1 cellular context compared by ENCODE assay signal in the genomic region with DNA sequence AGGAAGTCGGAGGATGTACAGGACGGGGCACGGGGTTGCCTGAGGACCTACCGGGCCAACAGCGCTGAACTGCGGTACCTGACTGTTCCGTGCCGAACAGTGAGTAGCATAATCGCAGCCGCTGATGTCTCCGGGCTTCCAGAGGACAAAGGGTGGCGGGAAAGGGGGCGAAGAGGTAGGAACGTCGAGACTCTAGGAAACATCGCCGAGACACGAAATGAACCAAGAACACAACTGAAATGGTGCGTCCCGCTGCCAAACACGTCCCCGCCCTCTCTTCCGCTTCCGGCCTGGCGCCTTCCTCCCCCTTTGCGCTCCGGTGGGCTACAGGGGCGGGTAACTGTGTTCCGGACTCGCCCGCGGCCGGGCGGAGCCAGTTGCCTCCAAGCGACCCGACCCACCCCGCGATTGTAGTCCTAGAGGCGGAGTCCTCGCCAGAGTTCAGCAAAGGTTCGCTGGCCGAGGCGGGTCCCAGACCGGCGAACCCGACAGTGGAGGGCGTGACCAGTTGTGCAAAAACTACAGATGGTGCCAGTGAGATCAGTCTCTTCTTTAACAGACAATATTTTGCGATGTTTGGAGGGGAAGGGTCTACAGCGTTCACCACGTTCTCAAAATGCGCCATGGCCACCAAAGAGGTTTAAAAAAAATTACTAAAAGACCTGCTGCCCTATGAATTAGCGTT.
TF ChIP-seq lines count a peak whose summit lies in the region.

Gene MRPS31, minus strand, starts transcription at position 257 of the 685 bp plus-strand sequence. Its CDS starts 54 bp downstream, at position 203.

TF ChIP-seq in neural cell, 6 proteins besides CTCF, POLR2A, EP300 and RAD21 (continued from another document):
- no peak for TF ChIP-seq EZH2 (IDR thresholded peaks at IDR 0.05; ENCODE audit: borderline replicate concordance, insufficient read depth, low read length, poor library complexity, severe bottlenecking)
- peak; percentile 94 for TF ChIP-seq TAF1 (IDR thresholded peaks at IDR 0.05; ENCODE audit: low read depth)
- TF ChIP-seq SMC3 (conservative IDR thresholded peaks at IDR 0.05; ENCODE audit: poor library complexity), result peak; percentile 62
